In genomic region chr21:44199997-44200396, GRCh38 we compare ENCODE assay signal across 9 cellular contexts. TPM values are rescaled to one million over a fixed set of nuclear protein-coding genes. Genes with fewer than 3 reads are reported as not detected.
DNase-seq lines count a peak whose midpoint lies in the region; ATAC-seq and TF ChIP-seq lines count a peak whose summit lies in the region.
"Not testable (repeated sequence)": the region's sequence is repeated elsewhere in the genome, so short reads cannot be mapped to it uniquely, and the experiment has no call there.
"Had no signal": no experiment of that assay in that cellular context is flagged by ENCODE, and none has a peak within 500 bp of the region (broad histone marks: within the 10 kb centered on the region; RNA-seq: fewer than 3 reads in every experiment).

No MANE protein-coding gene starts in this region.

- H3K36me3 Mint-ChIP-seq in activated CD8-positive, alpha-beta T cell treated with anti-CD3 and anti-CD28 coated beads for 36 hours (ENCODE audit: low read depth); dendritic cell treated with granulocyte-macrophage colony-stimulating factor and Interleukin-4, amounts not matched to agents 40 ng/mL and 50 ng/mL, for 4 days (ENCODE audit: low read depth); progenitor cell of endocrine pancreas (ENCODE audit: insufficient read depth): not testable (repeated sequence)

- intact Hi-C loops in activated CD8-positive, alpha-beta T cell treated with anti-CD3 and anti-CD28 coated beads for 36 hours (cut with micrococcal nuclease); dendritic cell treated with granulocyte-macrophage colony-stimulating factor and Interleukin-4, amounts not matched to agents 40 ng/mL and 50 ng/mL, for 4 days (cut with micrococcal nuclease); mucosa of descending colon (cut with DNase I, micrococcal nuclease): not testable (repeated sequence)

- TF ChIP-seq CTCF in GM20000 (IDR thresholded peaks at IDR 0.05; ENCODE audit: extremely low read depth, missing control alignments); activated CD8-positive, alpha-beta T cell treated with anti-CD3 and anti-CD28 coated beads for 36 hours (IDR thresholded peaks at IDR 0.05); mucosa of descending colon (IDR thresholded peaks at IDR 0.05); progenitor cell of endocrine pancreas (IDR thresholded peaks at IDR 0.05; ENCODE audit: unreplicated experiment): not testable (repeated sequence)

- CTCF ChIA-PET in activated CD8-positive, alpha-beta T cell treated with anti-CD3 and anti-CD28 coated beads for 36 hours (lab: Charles Lee) = not testable (repeated sequence)

- H3K4me3 Mint-ChIP-seq in activated CD8-positive, alpha-beta T cell treated with anti-CD3 and anti-CD28 coated beads for 36 hours; dendritic cell treated with granulocyte-macrophage colony-stimulating factor and Interleukin-4, amounts not matched to agents 40 ng/mL and 50 ng/mL, for 4 days; progenitor cell of endocrine pancreas (ENCODE audit: low read depth): not testable (repeated sequence)

- not testable (repeated sequence) for H3K9me3 Mint-ChIP-seq in activated CD8-positive, alpha-beta T cell treated with anti-CD3 and anti-CD28 coated beads for 36 hours; dendritic cell treated with granulocyte-macrophage colony-stimulating factor and Interleukin-4, amounts not matched to agents 40 ng/mL and 50 ng/mL, for 4 days; progenitor cell of endocrine pancreas (ENCODE audit: low read depth)

- H3K9me3 ChIP-seq in mucosa of descending colon = not testable (repeated sequence)

- H3K27ac Mint-ChIP-seq in activated CD8-positive, alpha-beta T cell treated with anti-CD3 and anti-CD28 coated beads for 36 hours = not testable (repeated sequence)
- H3K27ac Mint-ChIP-seq in dendritic cell treated with granulocyte-macrophage colony-stimulating factor and Interleukin-4, amounts not matched to agents 40 ng/mL and 50 ng/mL, for 4 days = peak overlapping the region; percentile 15
- H3K27ac Mint-ChIP-seq in progenitor cell of endocrine pancreas = peak overlapping the region; percentile 64

- not testable (repeated sequence) for H3K27me3 Mint-ChIP-seq in activated CD8-positive, alpha-beta T cell treated with anti-CD3 and anti-CD28 coated beads for 36 hours; dendritic cell treated with granulocyte-macrophage colony-stimulating factor and Interleukin-4, amounts not matched to agents 40 ng/mL and 50 ng/mL, for 4 days; progenitor cell of endocrine pancreas

- DNase-seq in GM20000 (ENCODE audit: low spot score) (peak; percentile 0), HT1080 (ENCODE audit: low read depth) (peak; percentile 0), RPMI7951 (ENCODE audit: low read depth) (peak; percentile 0), islet precursor cell (peak; percentile 30), mucosa of descending colon (peak in 2 of 3 donors; percentile 11 to 23)
- DNase-seq in activated CD8-positive, alpha-beta T cell treated with anti-CD3 and anti-CD28 coated beads for 36 hours = peak; percentile 1
- DNase-seq in progenitor cell of endocrine pancreas (ENCODE audit: low spot score, unreplicated experiment) = not testable (repeated sequence)

- ATAC-seq in activated CD8-positive, alpha-beta T cell treated with anti-CD3 and anti-CD28 coated beads for 36 hours; mucosa of descending colon: not testable (repeated sequence)

- H3K4me1 Mint-ChIP-seq in activated CD8-positive, alpha-beta T cell treated with anti-CD3 and anti-CD28 coated beads for 36 hours (ENCODE audit: low read depth); dendritic cell treated with granulocyte-macrophage colony-stimulating factor and Interleukin-4, amounts not matched to agents 40 ng/mL and 50 ng/mL, for 4 days (ENCODE audit: low read depth); progenitor cell of endocrine pancreas (ENCODE audit: low read depth): not testable (repeated sequence)

- POLR2A ChIA-PET in activated CD8-positive, alpha-beta T cell treated with anti-CD3 and anti-CD28 coated beads for 36 hours (lab: Charles Lee) = not testable (repeated sequence)

- H3K4me1 ChIP-seq in mucosa of descending colon (ENCODE audit: low read depth) = not testable (repeated sequence)

- H3K4me3 ChIP-seq in mucosa of descending colon = not testable (repeated sequence)

- not testable (repeated sequence) for H3K36me3 ChIP-seq in mucosa of descending colon (ENCODE audit: low read depth)

RNA-seq across cellular contexts. Expression of gene ICOSLG, which starts 40.7 kb away (rescaled TPM):
- total RNA-seq in HT1080 (2014; rRNA removed; shearing (Covaris generic)) = 0.03 and 0.37 TPM in 2 replicates
- polyA plus RNA-seq in HT1080 (2015; cell fraction: cytosol; rRNA removed) = 0.06 and 0.13 TPM in 2 replicates
- polyA plus RNA-seq in HT1080 (2015; cell fraction: nucleus; rRNA removed) = 0.19 and 0.37 TPM in 2 replicates
- 2.1 and 4.6 TPM in 2 replicates for total RNA-seq in RPMI7951 (2014; rRNA removed; shearing (Covaris generic))
- total RNA-seq in activated CD8-positive, alpha-beta T cell treated with anti-CD3 and anti-CD28 coated beads for 36 hours = 1 to 10 TPM; 5.4 to 5.9 TPM
- total RNA-seq in mucosa of descending colon (1 to 10 TPM; 3.0 to 8.5 (median 6.0) TPM), progenitor cell of endocrine pancreas (0.87 and 0.91 TPM in 2 replicates)
- total RNA-seq: G401 had no signal
